ENCODE assay signal across 12 cellular contexts in the genomic region with DNA sequence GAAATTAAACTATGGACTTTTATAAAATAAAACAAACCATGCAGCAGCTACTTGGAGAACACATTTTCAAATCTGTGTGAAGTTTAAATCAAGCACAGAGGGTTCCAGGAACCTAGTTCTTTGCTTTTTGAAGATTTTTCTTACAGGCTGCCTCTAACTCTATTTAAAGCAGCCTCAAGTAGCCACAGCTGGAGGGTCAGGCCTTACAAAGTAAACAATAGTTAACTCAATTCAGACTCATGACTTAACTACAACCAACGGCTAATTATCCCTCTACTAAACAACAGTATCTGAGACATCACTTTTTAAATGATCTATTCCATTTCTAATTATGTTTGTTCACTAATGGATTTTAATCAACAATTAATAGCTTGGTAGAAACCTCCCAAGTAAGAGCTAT. TPM values are rescaled to one million over a fixed set of nuclear protein-coding genes. Genes with fewer than 3 reads are reported as not detected.
A peak's percentile ranks its signal among the peaks of the same experiment; 100 is the strongest.
DNase-seq lines count a peak whose midpoint lies in the region; ATAC-seq lines count a peak whose summit lies in the region.
"Had no signal": no experiment of that assay in that cellular context is flagged by ENCODE, and none has a peak within 500 bp of the region (broad histone marks: within the 10 kb centered on the region; RNA-seq: fewer than 3 reads in every experiment).

No MANE protein-coding gene starts in this region.

- ATAC-seq in T-cell (replicated peaks in 1 of 4) (no peak), GM21723 (IDR thresholded peaks at IDR 0.05; ENCODE audit: unreplicated experiment) (no peak), GM19452 (IDR thresholded peaks at IDR 0.05; ENCODE audit: unreplicated experiment) (no peak)
- ATAC-seq: K562 had no signal

- DNase-seq in T-helper 2 cell treated with Interferon-gamma antibody and Interleukin-4, amounts not matched to agents 5 μg/mL and 100 μg/mL, for 36 hours (ENCODE audit: low spot score), result no peak
- no peak for DNase-seq in T-helper 2 cell
- DNase-seq in T-cell, result no peak
- DNase-seq in HPDE6-E6E7 (ENCODE audit: extremely low spot score), result no peak
- DNase-seq: NCI-H2227 treated with DMSO at 0.1 percent for 48 hours had no signal

- no peaks in the 10 kb centered on the region for H3K9me3 Mint-ChIP-seq in T-helper 2 cell treated with Interferon-gamma antibody and Interleukin-4, amounts not matched to agents 5 μg/mL and 100 μg/mL, for 36 hours
- no peaks in the 10 kb centered on the region for H3K9me3 Mint-ChIP-seq in T-cell
- H3K9me3 Mint-ChIP-seq: activated naive CD4-positive, alpha-beta T cell treated with anti-CD3 and anti-CD28 coated beads, Interleukin-2, amount 50 U/mL, for 72 hours; dendritic cell treated with granulocyte-macrophage colony-stimulating factor and Interleukin-4, amounts not matched to agents 40 ng/mL and 50 ng/mL, for 4 days had no signal

- peaks cover 87% of the 10 kb centered on the region for H3K4me1 Mint-ChIP-seq in T-helper 2 cell treated with Interferon-gamma antibody and Interleukin-4, amounts not matched to agents 5 μg/mL and 100 μg/mL, for 36 hours (ENCODE audit: low read depth)
- peaks cover 90 to 95% (median 90%) of the 10 kb centered on the region in 3 donors for H3K4me1 Mint-ChIP-seq in T-cell

- H3K27me3 Mint-ChIP-seq in T-helper 2 cell treated with Interferon-gamma antibody and Interleukin-4, amounts not matched to agents 5 μg/mL and 100 μg/mL, for 36 hours (ENCODE audit: low read depth), result no peaks in the 10 kb centered on the region
- no peaks in the 10 kb centered on the region for H3K27me3 Mint-ChIP-seq in T-cell
- H3K27me3 Mint-ChIP-seq: dendritic cell treated with granulocyte-macrophage colony-stimulating factor and Interleukin-4, amounts not matched to agents 40 ng/mL and 50 ng/mL, for 4 days had no signal

- H3K36me3 ChIP-seq in iPS-20b (ENCODE audit: insufficient read depth, low read depth, low read length) (peaks cover 10% of the 10 kb centered on the region), subcutaneous abdominal adipose tissue (ENCODE audit: control insufficient read depth in 5 of 5, insufficient read depth in 5 of 5, low read length in 5 of 5) (no peaks in the 10 kb centered on the region)

- CTCF ChIA-PET in T-cell (lab: Charles Lee), result interaction anchor here (0.7 to 2.3 kb wide), 5 partner anchors 15 to 81 kb away, joined by 3 to 6 read pairs (median 3); no protein-coding TSS in a partner anchor

- H3K27ac ChIP-seq in iPS-20b (ENCODE audit: low read length) (no peak overlapping the region), subcutaneous abdominal adipose tissue (ENCODE audit: low read depth, low read length) (peak overlapping the region; percentile 90)

- H3K27ac Mint-ChIP-seq in T-helper 2 cell treated with Interferon-gamma antibody and Interleukin-4, amounts not matched to agents 5 μg/mL and 100 μg/mL, for 36 hours, result peak overlapping the region; percentile 58
- peak overlapping the region; percentile 95 to 96 for H3K27ac Mint-ChIP-seq in T-cell
- H3K27ac Mint-ChIP-seq: dendritic cell treated with granulocyte-macrophage colony-stimulating factor and Interleukin-4, amounts not matched to agents 40 ng/mL and 50 ng/mL, for 4 days had no signal

- POLR2A ChIA-PET in T-cell (lab: Charles Lee), result interaction anchor here (0.8 kb wide), 2 partner anchors 11 to 18 kb away, joined by 3 to 4 read pairs; no protein-coding TSS in a partner anchor

- H3K27me3 ChIP-seq in iPS-20b (ENCODE audit: insufficient read depth, low read length) (no peaks in the 10 kb centered on the region), subcutaneous abdominal adipose tissue (ENCODE audit: control insufficient read depth in 5 of 5, insufficient read depth in 4 of 5, low read length in 5 of 5) (no peaks in the 10 kb centered on the region)

- peak overlapping the region; percentile 76 for H3K4me3 Mint-ChIP-seq in T-helper 2 cell treated with Interferon-gamma antibody and Interleukin-4, amounts not matched to agents 5 μg/mL and 100 μg/mL, for 36 hours
- H3K4me3 Mint-ChIP-seq in T-cell, result peak overlapping the region in 1 of 3 donors; percentile 56
- H3K4me3 Mint-ChIP-seq: dendritic cell treated with granulocyte-macrophage colony-stimulating factor and Interleukin-4, amounts not matched to agents 40 ng/mL and 50 ng/mL, for 4 days had no signal

- H3K9me3 ChIP-seq in iPS-20b (ENCODE audit: insufficient read depth, low read depth, low read length) (no peaks in the 10 kb centered on the region), subcutaneous abdominal adipose tissue (ENCODE audit: control insufficient read depth in 5 of 5, low read length in 5 of 5) (no peaks in the 10 kb centered on the region)

- peak overlapping the region; percentile 28; the same call in 1 of the 2 replicates for H3K4me3 ChIP-seq in iPS-20b (ENCODE audit: low read length)
- H3K4me3 ChIP-seq in subcutaneous abdominal adipose tissue (ENCODE audit: low read depth in 1 of 5, low read length in 5 of 5), result no peak overlapping the region
- H3K4me3 ChIP-seq: K562 had no signal

- peak overlapping the region; percentile 33; the same call in 1 of the 2 replicates for H3K9ac ChIP-seq in iPS-20b (ENCODE audit: low read depth, low read length)
- no peak overlapping the region for H3K9ac ChIP-seq in subcutaneous abdominal adipose tissue (ENCODE audit: low read length in 5 of 5)

- H3K4me1 ChIP-seq in iPS-20b (ENCODE audit: insufficient read depth, low read length) (peaks cover 76% of the 10 kb centered on the region), subcutaneous abdominal adipose tissue (ENCODE audit: control insufficient read depth in 5 of 5, insufficient read depth in 5 of 5, low read length in 5 of 5) (peaks cover 13 to 52% (median 36%) of the 10 kb centered on the region in 5 donors)

- H3K36me3 Mint-ChIP-seq in T-helper 2 cell treated with Interferon-gamma antibody and Interleukin-4, amounts not matched to agents 5 μg/mL and 100 μg/mL, for 36 hours (ENCODE audit: low read depth), result peaks cover 23% of the 10 kb centered on the region
- H3K36me3 Mint-ChIP-seq in T-cell, result no peaks in the 10 kb centered on the region

RNA-seq across cellular contexts. Expression of gene LRIG1, which starts 9.8 kb away (rescaled TPM):
- total RNA-seq in T-cell, result 10 to 100 TPM; 33.5 to 49.8 (median 41.1) TPM
